In genomic region chr1:197200468-197200899, GRCh38 we compare ENCODE assay signal across 8 cellular contexts. TPM values are rescaled to one million over a fixed set of nuclear protein-coding genes. Genes with fewer than 3 reads are reported as not detected.
DNase-seq lines count a peak whose midpoint lies in the region; ATAC-seq and TF ChIP-seq lines count a peak whose summit lies in the region.

No MANE protein-coding gene starts in this region.

- no peak for ATAC-seq in GM19455 (IDR thresholded peaks at IDR 0.05; ENCODE audit: unreplicated experiment)

- peaks cover 11% of the 10 kb centered on the region for H4K20me1 ChIP-seq in Loucy (ENCODE audit: insufficient read depth, low read length, poor library complexity, severe bottlenecking)

- 0 to 1% (median 0%) methylated on average over 12 of the region's 12 CpGs for WGBS in spleen, 5 donors

- H3K9ac ChIP-seq in Loucy (ENCODE audit: low read depth, low read length, poor library complexity, severe bottlenecking): peak overlapping the region; percentile 81

- H3F3A ChIP-seq in Loucy (ENCODE audit: low read depth): no peaks in the 10 kb centered on the region

- no peaks in the 10 kb centered on the region for H3K9me2 ChIP-seq in Loucy (replicated peaks; ENCODE audit: low read depth, low read length)

- TF ChIP-seq CTCF in Loucy (conservative IDR thresholded peaks at IDR 0.05; ENCODE audit: low read length) (no peak), ascending aorta (IDR thresholded peaks at IDR 0.05) (no peak), spleen (IDR thresholded peaks at IDR 0.05 in 8 of 11, conservative IDR thresholded peaks at IDR 0.05 in 3 of 11) (no peak)

- H3K36me3 ChIP-seq in Loucy (ENCODE audit: insufficient read depth, low read length): no peaks in the 10 kb centered on the region
- H3K36me3 ChIP-seq in ascending aorta: no peaks in the 10 kb centered on the region
- no peaks in the 10 kb centered on the region for H3K36me3 ChIP-seq in spleen

- peak overlapping the region; percentile 58 for H3K4me2 ChIP-seq in Loucy (ENCODE audit: low read depth, low read length, poor library complexity, severe bottlenecking)

- H3K27ac ChIP-seq in ascending aorta: peak overlapping the region; percentile 97 to 98
- H3K27ac ChIP-seq in spleen: peak overlapping the region; percentile 87 to 95 (median 94)

- no peaks in the 10 kb centered on the region for H3K27me3 ChIP-seq in Loucy (ENCODE audit: insufficient read depth, low read length, poor library complexity, severe bottlenecking)
- H3K27me3 ChIP-seq in ascending aorta: no peaks in the 10 kb centered on the region
- no peaks in the 10 kb centered on the region for H3K27me3 ChIP-seq in spleen (replicated peaks in 1 of 7)

- peak overlapping the region; percentile 85 for H2AFZ ChIP-seq in Loucy (ENCODE audit: low read length)

- DNase-seq in SKM-1 treated with dmso at 0.1 percent for 144 hours (lab: John Stamatoyannopoulos, UW; ENCODE audit: unreplicated experiment): peak; percentile 22
- no peak for DNase-seq in SKM-1 (lab: John Stamatoyannopoulos, UW; ENCODE audit: unreplicated experiment)
- DNase-seq in ascending aorta (ENCODE audit: low spot score in 2 of 2): no peak
- no peak for DNase-seq in spleen
- no peak for DNase-seq in posterior vena cava (ENCODE audit: low spot score)

- no peaks in the 10 kb centered on the region for H3K9me3 ChIP-seq in Loucy (ENCODE audit: insufficient read depth, low read depth, low read length)
- no peaks in the 10 kb centered on the region for H3K9me3 ChIP-seq in ascending aorta
- H3K9me3 ChIP-seq in spleen: peaks cover 0 to 5% (median 0%) of the 10 kb centered on the region in 8 donors

- no peak for TF ChIP-seq POLR2A in spleen (IDR thresholded peaks at IDR 0.05)

- H3K4me3 ChIP-seq in Loucy (ENCODE audit: low read length, poor library complexity, severe bottlenecking): peak overlapping the region; percentile 85
- peak overlapping the region; percentile 89 to 100 for H3K4me3 ChIP-seq in ascending aorta
- peak overlapping the region; percentile 68 for H3K4me3 ChIP-seq in iPS-11a (ENCODE audit: low read depth, low read length)
- peak overlapping the region; percentile 67 to 80 (median 74) for H3K4me3 ChIP-seq in spleen

- intact Hi-C loops in ascending aorta (cut with DNase I) (no loop called here), spleen (cut with DNase I; ENCODE audit: low total_unique reads) (no loop called here), posterior vena cava (cut with DNase I) (no loop called here)

- H3K4me1 ChIP-seq in Loucy (ENCODE audit: insufficient read depth, low read length, poor library complexity, severe bottlenecking): peaks cover 11% of the 10 kb centered on the region
- peaks cover 0 to 3% of the 10 kb centered on the region in 2 donors for H3K4me1 ChIP-seq in ascending aorta
- H3K4me1 ChIP-seq in spleen: peaks cover 43 to 70% (median 58%) of the 10 kb centered on the region in 6 donors

- H3K79me2 ChIP-seq in Loucy (ENCODE audit: insufficient read depth, low read length): peaks cover 41% of the 10 kb centered on the region

RNA-seq across cellular contexts. Expression of gene ZBTB41, which starts 0.6 kb away (rescaled TPM):
- total RNA-seq in ascending aorta (1.9 TPM), spleen (10 to 100 TPM; 11.2 to 14.0 (median 12.3) TPM), posterior vena cava (10 to 100 TPM; 14.3 to 21.3 TPM)
- polyA plus RNA-seq in spleen: 1 to 10 TPM; 2.0 to 3.2 (median 2.4) TPM

RNA-seq across cellular contexts. Expression of gene ASPM, which starts 54.0 kb away (rescaled TPM):
- total RNA-seq in ascending aorta: not detected
- 10 to 100 TPM in 1 of 7 donors, 1 to 10 TPM in 6; 1.4 to 13.3 (median 4.9) TPM for total RNA-seq in spleen
- polyA plus RNA-seq in spleen: 1 to 10 TPM in 1 of 3 donors, under 1 TPM in 2; 0.70 to 3.1 (median 0.77) TPM
- total RNA-seq in posterior vena cava: under 1 TPM; 0.14 to 0.37 TPM
